ENCODE assay signal across 29 cellular contexts in the genomic region with DNA sequence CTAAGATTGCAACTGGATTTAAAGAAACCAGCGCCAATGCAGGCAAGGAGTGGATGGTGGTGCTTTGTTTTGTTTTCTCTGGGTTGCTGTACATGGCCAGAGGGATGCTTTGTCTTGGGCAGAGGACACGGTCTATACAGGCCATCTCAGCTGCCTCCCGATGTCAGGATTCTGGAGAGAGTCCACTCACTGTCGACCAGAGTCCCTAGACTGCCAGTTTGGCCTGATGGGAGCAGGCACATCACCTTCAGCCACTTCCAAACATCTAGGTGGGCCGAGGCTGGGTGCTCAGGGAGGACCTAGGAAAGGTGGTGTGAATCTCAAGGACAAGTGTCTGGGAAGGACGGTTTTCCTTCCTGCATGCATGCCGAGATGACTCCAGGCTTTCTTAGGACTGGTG.
"Had no signal": no experiment of that assay in that cellular context is flagged by ENCODE, and none has a peak within 500 bp of the region (broad histone marks: within the 10 kb centered on the region; RNA-seq: fewer than 3 reads in every experiment).

No MANE protein-coding gene starts in this region.

- H3K4me3 Mint-ChIP-seq: naive thymus-derived CD8-positive, alpha-beta T cell; natural killer cell treated with Interleukin-12 subunit alpha and Interleukin-12 subunit beta and Interleukin-15 and Interleukin-18, amount 100 ng/mL, for 72 hours; nephron progenitor cell; neural crest cell; stimulated activated effector memory CD8-positive, alpha-beta T cell treated with anti-CD3 and anti-CD28 coated beads, Interleukin-12 subunit alpha, Interleukin-12 subunit beta, amount 100 ng/mL, for 72 hours; stimulated activated naive B cell treated with anti-CD40 and anti-IgM and Interleukin-4, amounts not matched to agents 10 μg/mL and 1 μg/mL and 100 μg/mL, for 72 hours; stimulated activated naive CD8-positive, alpha-beta T cell treated with anti-CD3 and anti-CD28 coated beads, Interleukin-15, Interleukin-2, amounts not matched to agents 100 ng/mL and 50 ng/mL, for 24 hours; type B pancreatic cell had no signal

- H2AFZ ChIP-seq: parathyroid adenoma had no signal

- H3K27ac Mint-ChIP-seq: naive thymus-derived CD8-positive, alpha-beta T cell; natural killer cell treated with Interleukin-12 subunit alpha and Interleukin-12 subunit beta and Interleukin-15 and Interleukin-18, amount 100 ng/mL, for 72 hours; nephron progenitor cell; progenitor cell of endocrine pancreas; stimulated activated effector memory CD8-positive, alpha-beta T cell treated with anti-CD3 and anti-CD28 coated beads, Interleukin-12 subunit alpha, Interleukin-12 subunit beta, amount 100 ng/mL, for 72 hours; stimulated activated naive B cell treated with anti-CD40 and anti-IgM and Interleukin-4, amounts not matched to agents 10 μg/mL and 1 μg/mL and 100 μg/mL, for 72 hours; stimulated activated naive CD8-positive, alpha-beta T cell treated with anti-CD3 and anti-CD28 coated beads, Interleukin-15, Interleukin-2, amounts not matched to agents 100 ng/mL and 50 ng/mL, for 24 hours; type B pancreatic cell had no signal

- H3K9me3 Mint-ChIP-seq: natural killer cell treated with Interleukin-12 subunit alpha and Interleukin-12 subunit beta and Interleukin-15 and Interleukin-18, amount 100 ng/mL, for 72 hours; stimulated activated effector memory CD8-positive, alpha-beta T cell treated with anti-CD3 and anti-CD28 coated beads, Interleukin-12 subunit alpha, Interleukin-12 subunit beta, amount 100 ng/mL, for 72 hours; stimulated activated naive B cell treated with anti-CD40 and anti-IgM and Interleukin-4, amounts not matched to agents 10 μg/mL and 1 μg/mL and 100 μg/mL, for 72 hours; stimulated activated naive CD8-positive, alpha-beta T cell treated with anti-CD3 and anti-CD28 coated beads, Interleukin-15, Interleukin-2, amounts not matched to agents 100 ng/mL and 50 ng/mL, for 24 hours; type B pancreatic cell had no signal

- H3K4me3 ChIP-seq: ovary, psoas muscle, right lobe of liver, sigmoid colon, stomach, thoracic aorta, thyroid gland, transverse colon, upper lobe of right lung, uterus had no signal

- H3K9ac ChIP-seq: parathyroid adenoma had no signal

- H3K4me1 Mint-ChIP-seq: naive thymus-derived CD8-positive, alpha-beta T cell; stimulated activated effector memory CD8-positive, alpha-beta T cell treated with anti-CD3 and anti-CD28 coated beads, Interleukin-12 subunit alpha, Interleukin-12 subunit beta, amount 100 ng/mL, for 72 hours; stimulated activated naive B cell treated with anti-CD40 and anti-IgM and Interleukin-4, amounts not matched to agents 10 μg/mL and 1 μg/mL and 100 μg/mL, for 72 hours had no signal

- H3K4me1 ChIP-seq: parathyroid adenoma, psoas muscle, right lobe of liver, sigmoid colon, stomach, thyroid gland, transverse colon, upper lobe of right lung, uterus had no signal

- ATAC-seq: naive thymus-derived CD8-positive, alpha-beta T cell; psoas muscle; right cardiac atrium; right lobe of liver; stimulated activated naive B cell treated with anti-CD40 and anti-IgM and Interleukin-4, amounts not matched to agents 10 μg/mL and 1 μg/mL and 100 μg/mL, for 72 hours; upper lobe of right lung had no signal

- DNase-seq: naive thymus-derived CD8-positive, alpha-beta T cell; nephron progenitor cell; occipital lobe; ovary; posterior cingulate gyrus; psoas muscle; right cardiac atrium; right lobe of liver; sigmoid colon; small intestine; stimulated activated CD4-positive, alpha-beta T cell treated with anti-CD3 and anti-CD28 coated beads, Interleukin-15, amount 100 ng/mL, for 24 hours; stimulated activated CD4-positive, alpha-beta T cell treated with anti-CD3 and anti-CD28 coated beads, Interleukin-2, amount 100 ng/mL, for 24 hours; stimulated activated CD4-positive, alpha-beta T cell treated with anti-CD3 and anti-CD28 coated beads, Interleukin-2, amount 100 ng/mL, for 48 hours; stimulated activated CD4-positive, alpha-beta T cell treated with anti-CD3 and anti-CD28 coated beads, Interleukin-4, amount 100 ng/mL, for 24 hours; stimulated activated naive B cell treated with anti-CD40 and anti-IgM and Interleukin-4, amounts not matched to agents 10 μg/mL and 1 μg/mL and 100 μg/mL, for 72 hours; stimulated activated naive CD4-positive, alpha-beta T cell treated with Interleukin-2 at 50 U/mL for 16 hours; stomach; thyroid gland; transverse colon; upper lobe of right lung; uterus had no signal

- H3K27me3 Mint-ChIP-seq: progenitor cell of endocrine pancreas had no signal

- H3K27me3 ChIP-seq: ovary, right lobe of liver, sigmoid colon, stomach, thyroid gland, transverse colon, upper lobe of right lung, uterus had no signal

- H3K27ac ChIP-seq: ovary, parathyroid adenoma, psoas muscle, right lobe of liver, sigmoid colon, stomach, thoracic aorta, thyroid gland, transverse colon, upper lobe of right lung, uterus had no signal

- H3K36me3 ChIP-seq: ovary, right lobe of liver, sigmoid colon, stomach, thoracic aorta, thyroid gland, transverse colon, upper lobe of right lung, uterus had no signal

- H3K36me3 Mint-ChIP-seq: natural killer cell treated with Interleukin-12 subunit alpha and Interleukin-12 subunit beta and Interleukin-15 and Interleukin-18, amount 100 ng/mL, for 72 hours; stimulated activated effector memory CD8-positive, alpha-beta T cell treated with anti-CD3 and anti-CD28 coated beads, Interleukin-12 subunit alpha, Interleukin-12 subunit beta, amount 100 ng/mL, for 72 hours; stimulated activated naive B cell treated with anti-CD40 and anti-IgM and Interleukin-4, amounts not matched to agents 10 μg/mL and 1 μg/mL and 100 μg/mL, for 72 hours; type B pancreatic cell had no signal

- H3K9me3 ChIP-seq: ovary, psoas muscle, right lobe of liver, sigmoid colon, stomach, thoracic aorta, thyroid gland, transverse colon, upper lobe of right lung, uterus had no signal
